9 cellular contexts compared by ENCODE assay signal in the genomic region with DNA sequence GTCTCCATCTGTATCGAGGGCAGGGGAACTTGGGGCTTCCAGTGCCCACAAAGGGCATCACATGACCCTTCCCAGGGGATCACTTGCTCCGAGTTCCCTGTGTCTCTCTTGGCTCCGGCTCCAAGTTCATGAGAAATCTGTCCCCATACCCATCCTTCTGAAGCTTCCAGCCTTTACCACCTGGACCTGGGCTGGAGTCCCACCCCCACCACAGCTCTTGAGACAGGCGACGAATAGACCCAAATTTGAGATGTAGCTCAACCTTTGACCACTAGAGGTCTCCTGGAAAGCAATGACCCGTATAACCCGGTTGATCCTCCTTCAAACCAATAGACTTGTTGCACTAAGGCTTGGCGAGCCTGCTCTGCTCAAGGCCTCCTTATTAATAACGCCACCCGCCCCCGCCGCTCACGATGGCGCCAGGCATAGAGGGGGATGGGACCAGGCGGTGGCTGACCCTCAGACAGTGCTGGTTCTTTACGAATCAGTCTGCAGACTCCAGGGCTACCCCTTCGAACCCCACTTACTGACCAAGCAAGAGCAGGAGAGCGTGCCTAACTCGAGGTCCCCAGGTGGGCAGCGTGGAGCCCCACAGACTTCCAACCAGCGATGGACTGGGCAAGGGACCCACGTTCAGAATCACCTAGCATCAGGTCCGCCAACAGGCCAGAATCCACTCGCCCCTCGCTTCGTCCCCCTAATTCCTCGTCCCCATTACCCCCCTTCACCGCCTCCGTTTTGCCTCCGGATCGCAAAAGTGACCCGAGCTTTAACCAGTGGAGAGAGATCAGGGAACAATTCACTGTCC. TPM values are rescaled to one million over a fixed set of nuclear protein-coding genes. Genes with fewer than 3 reads are reported as not detected.
DNase-seq lines count a peak whose midpoint lies in the region; ATAC-seq and TF ChIP-seq lines count a peak whose summit lies in the region.
"Had no signal": no experiment of that assay in that cellular context is flagged by ENCODE, and none has a peak within 500 bp of the region (broad histone marks: within the 10 kb centered on the region; RNA-seq: fewer than 3 reads in every experiment).

No MANE protein-coding gene starts in this region.

- DNase-seq in AG08396 (ENCODE audit: low spot score) (peak; percentile 56), NCI-H2227 treated with DMSO at 0.1 percent for 48 hours (lab: John Stamatoyannopoulos, UW) (peak; percentile 71), activated T-cell treated with anti-CD3 and anti-CD28 coated beads for 24 hours (ENCODE audit: low read depth) (peak; percentile 57), esophagus muscularis mucosa (ENCODE audit: extremely low spot score) (no peak), thoracic aorta (ENCODE audit: low spot score) (no peak)

- H3K27ac ChIP-seq in esophagus muscularis mucosa (replicated peaks in 1 of 4) (peak overlapping the region; percentile 31 to 59 (median 49)), muscle layer of duodenum (ENCODE audit: low read length) (peak overlapping the region; percentile 67), thoracic aorta (peak overlapping the region in 1 of 2 donors; percentile 11)

- 44% methylated on average over 21 of the region's 32 CpGs for WGBS in esophagus muscularis mucosa

- H3K4me3 ChIP-seq in esophagus muscularis mucosa = peak overlapping the region; percentile 46 to 53 (median 49)
- peak overlapping the region; percentile 32 to 56 for H3K4me3 ChIP-seq in muscle layer of duodenum (ENCODE audit: low read depth in 1 of 2, low read length in 2 of 2)
- peak overlapping the region; percentile 61 for H3K4me3 ChIP-seq in thoracic aorta
- H3K4me3 ChIP-seq: SJSA1 had no signal

- H3K27me3 ChIP-seq in esophagus muscularis mucosa (no peaks in the 10 kb centered on the region), muscle layer of duodenum (ENCODE audit: low read depth, low read length) (no peaks in the 10 kb centered on the region), thoracic aorta (replicated peaks; ENCODE audit: insufficient read depth) (no peaks in the 10 kb centered on the region)
- H3K27me3 ChIP-seq: SJSA1 had no signal

- TF ChIP-seq EP300 in esophagus muscularis mucosa (IDR thresholded peaks at IDR 0.05) = no peak

- TF ChIP-seq CTCF in esophagus muscularis mucosa (IDR thresholded peaks at IDR 0.05) (peak; percentile 46 to 72 (median 56)), thoracic aorta (IDR thresholded peaks at IDR 0.05) (peak; percentile 77)

- H3K4me1 ChIP-seq in esophagus muscularis mucosa (peaks cover 20 to 41% (median 35%) of the 10 kb centered on the region in 4 donors), muscle layer of duodenum (ENCODE audit: control insufficient read depth in 1 of 2, insufficient read depth in 2 of 2, low read length in 2 of 2) (peaks cover 14 to 15% of the 10 kb centered on the region in 2 donors), thoracic aorta (ENCODE audit: control insufficient read depth in 1 of 2, low read depth in 2 of 2) (peaks cover 9 to 23% of the 10 kb centered on the region in 2 donors)

- ATAC-seq in GM18508 (IDR thresholded peaks at IDR 0.05; ENCODE audit: insufficient read depth, unreplicated experiment) (peak; percentile 60), HG02938 (IDR thresholded peaks at IDR 0.05; ENCODE audit: unreplicated experiment) (peak; percentile 65), thoracic aorta (ENCODE audit: insufficient number of reproducible peaks, low FRiP score, low read depth) (peak; percentile 92)

- intact Hi-C loops in esophagus muscularis mucosa (cut with DNase I) = loop anchor here (2.0 kb wide), 2 partner anchors 60 to 348 kb away; no protein-coding TSS in a partner anchor

- H3K9me3 ChIP-seq in esophagus muscularis mucosa (no peaks in the 10 kb centered on the region), muscle layer of duodenum (ENCODE audit: control insufficient read depth in 1 of 2, low read length in 2 of 2) (no peaks in the 10 kb centered on the region), thoracic aorta (no peaks in the 10 kb centered on the region)

- no peak for TF ChIP-seq POLR2A in esophagus muscularis mucosa (IDR thresholded peaks at IDR 0.05; ENCODE audit: low read depth)

- H3K36me3 ChIP-seq in esophagus muscularis mucosa (no peaks in the 10 kb centered on the region), muscle layer of duodenum (ENCODE audit: control insufficient read depth in 1 of 2, insufficient read depth in 2 of 2, low read length in 2 of 2) (no peaks in the 10 kb centered on the region), thoracic aorta (no peaks in the 10 kb centered on the region)
- H3K36me3 ChIP-seq: SJSA1 had no signal

RNA-seq across cellular contexts. Expression of gene ARID5B, which starts 4.4 kb away (rescaled TPM):
- total RNA-seq in esophagus muscularis mucosa (100 to 1,000 TPM in 1 of 4 donors, 10 to 100 TPM in 3; 33.6 to 150 (median 64.9) TPM), thoracic aorta (10 to 100 TPM; 60.7 to 80.4 TPM)

Comparison
In these comparisons a context has a peak if more than half of its experiments do, and no peak if none do; other contexts are left out.
1. DNase-seq: peak in AG08396 (single experiment), NCI-H2227 treated with DMSO at 0.1 percent for 48 hours (single experiment) and activated T-cell treated with anti-CD3 and anti-CD28 coated beads for 24 hours (single experiment); none in esophagus muscularis mucosa (single experiment) and thoracic aorta (single experiment).
2. Peak in every context shown above with its lines, with median percentiles within 50 percentile points of each other: ATAC-seq and H3K4me3 ChIP-seq.